Comparison of ENCODE assay signal across 9 cellular contexts in the genomic region with DNA sequence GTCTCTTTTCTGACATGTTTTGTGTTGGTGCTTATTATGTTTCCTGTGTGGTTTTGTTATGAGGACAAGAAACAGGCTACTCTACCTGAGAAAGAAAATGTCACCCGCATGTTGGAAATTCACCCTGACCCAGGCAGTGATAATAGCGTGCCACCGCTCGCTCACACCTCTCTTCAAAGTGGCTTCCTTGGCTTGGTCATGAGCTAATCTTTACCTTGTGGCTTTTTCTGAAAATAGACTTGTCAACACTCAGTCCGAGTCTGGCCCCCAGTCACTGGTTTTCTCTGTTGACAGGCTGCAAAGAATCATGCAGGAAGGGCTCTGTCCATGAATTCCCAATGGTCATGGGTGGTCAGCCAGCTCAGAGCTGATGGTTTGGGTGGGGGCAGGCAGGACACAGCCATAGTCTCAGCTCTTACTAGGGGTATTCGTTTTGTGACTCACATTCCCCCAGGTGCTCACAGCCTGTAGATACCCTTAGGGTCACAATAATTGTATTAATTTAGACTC.
A peak's percentile ranks its signal among the peaks of the same experiment; 100 is the strongest.
DNase-seq lines count a peak whose midpoint lies in the region; ATAC-seq and TF ChIP-seq lines count a peak whose summit lies in the region.
"Had no signal": no experiment of that assay in that cellular context is flagged by ENCODE, and none has a peak within 500 bp of the region (broad histone marks: within the 10 kb centered on the region; RNA-seq: fewer than 3 reads in every experiment).

No MANE protein-coding gene starts in this region.

- ATAC-seq in GM18907 (IDR thresholded peaks at IDR 0.05; ENCODE audit: unreplicated experiment) (peak; percentile 76), HG03039 (IDR thresholded peaks at IDR 0.05; ENCODE audit: unreplicated experiment) (peak; percentile 34)

- peak overlapping the region; percentile 11 for H3K27ac ChIP-seq in AG04450 (ENCODE audit: low read depth, low read length)
- peak overlapping the region in 1 of 2 donors; percentile 25 for H3K27ac ChIP-seq in breast epithelium

- no peak for TF ChIP-seq CTCF in AG04450 (IDR thresholded peaks at IDR 0.05; ENCODE audit: low read depth, low read length)
- no peak for TF ChIP-seq CTCF in breast epithelium (IDR thresholded peaks at IDR 0.05)

- peak overlapping the region; percentile 70 for H3K27ac Mint-ChIP-seq in activated naive CD8-positive, alpha-beta T cell treated with anti-CD3 and anti-CD28 coated beads for 36 hours

- H3K4me1 Mint-ChIP-seq in activated naive CD8-positive, alpha-beta T cell treated with anti-CD3 and anti-CD28 coated beads for 36 hours = peaks cover 20% of the 10 kb centered on the region

- H3K4me3 ChIP-seq in AG04450 (ENCODE audit: low read depth, low read length) = no peak overlapping the region
- no peak overlapping the region for H3K4me3 ChIP-seq in breast epithelium

- H3K4me1 ChIP-seq in breast epithelium = no peaks in the 10 kb centered on the region

- H3K27me3 Mint-ChIP-seq in activated naive CD8-positive, alpha-beta T cell treated with anti-CD3 and anti-CD28 coated beads for 36 hours = no peaks in the 10 kb centered on the region

- H3K36me3 Mint-ChIP-seq in activated naive CD8-positive, alpha-beta T cell treated with anti-CD3 and anti-CD28 coated beads for 36 hours = peaks cover 28% of the 10 kb centered on the region

- H3K9me3 Mint-ChIP-seq in activated naive CD8-positive, alpha-beta T cell treated with anti-CD3 and anti-CD28 coated beads for 36 hours = no peaks in the 10 kb centered on the region

- intact Hi-C loops in breast epithelium (cut with DNase I; ENCODE audit: low total_unique reads) = loop anchor here (10.0 kb wide), 1 partner anchor 191 kb away; no protein-coding TSS in a partner anchor

- H3K27me3 ChIP-seq in AG04450 (ENCODE audit: control insufficient read depth, insufficient read depth, low read length) (no peaks in the 10 kb centered on the region), breast epithelium (no peaks in the 10 kb centered on the region)

- H3K9me3 ChIP-seq in AG04450 (ENCODE audit: control insufficient read depth, insufficient read depth, low read length) (no peaks in the 10 kb centered on the region), breast epithelium (no peaks in the 10 kb centered on the region)

- no peak overlapping the region for H3K4me3 Mint-ChIP-seq in activated naive CD8-positive, alpha-beta T cell treated with anti-CD3 and anti-CD28 coated beads for 36 hours

- CTCF ChIA-PET in AG04450 (lab: Charles Lee) = interaction anchor here (0.5 to 1.2 kb wide), 3 partner anchors 16 to 237 kb away, joined by 3 to 6 read pairs (median 3); no protein-coding TSS in a partner anchor

- H3K36me3 ChIP-seq in breast epithelium = no peaks in the 10 kb centered on the region

- POLR2A ChIA-PET in AG04450 (lab: Yijun Ruan, JAX) = no interaction called here

- no peak for TF ChIP-seq POLR2A in breast epithelium (IDR thresholded peaks at IDR 0.05)

- no peak for DNase-seq in AG04450 (ENCODE audit: low read depth, low spot score)
- peak; percentile 9 for DNase-seq in activated naive CD8-positive, alpha-beta T cell treated with anti-CD3 and anti-CD28 coated beads for 36 hours
- no peak for DNase-seq in Kasumi-1 (lab: John Stamatoyannopoulos, UW)
- no peak for DNase-seq in breast epithelium (ENCODE audit: low spot score in 2 of 2)
- DNase-seq in EL = no peak
- no peak for DNase-seq in NCI-H1105 (lab: John Stamatoyannopoulos, UW)
- DNase-seq: NCI-H510A treated with DMSO at 0.1 percent for 48 hours had no signal
